8 cellular contexts compared by ENCODE assay signal in the genomic region with DNA sequence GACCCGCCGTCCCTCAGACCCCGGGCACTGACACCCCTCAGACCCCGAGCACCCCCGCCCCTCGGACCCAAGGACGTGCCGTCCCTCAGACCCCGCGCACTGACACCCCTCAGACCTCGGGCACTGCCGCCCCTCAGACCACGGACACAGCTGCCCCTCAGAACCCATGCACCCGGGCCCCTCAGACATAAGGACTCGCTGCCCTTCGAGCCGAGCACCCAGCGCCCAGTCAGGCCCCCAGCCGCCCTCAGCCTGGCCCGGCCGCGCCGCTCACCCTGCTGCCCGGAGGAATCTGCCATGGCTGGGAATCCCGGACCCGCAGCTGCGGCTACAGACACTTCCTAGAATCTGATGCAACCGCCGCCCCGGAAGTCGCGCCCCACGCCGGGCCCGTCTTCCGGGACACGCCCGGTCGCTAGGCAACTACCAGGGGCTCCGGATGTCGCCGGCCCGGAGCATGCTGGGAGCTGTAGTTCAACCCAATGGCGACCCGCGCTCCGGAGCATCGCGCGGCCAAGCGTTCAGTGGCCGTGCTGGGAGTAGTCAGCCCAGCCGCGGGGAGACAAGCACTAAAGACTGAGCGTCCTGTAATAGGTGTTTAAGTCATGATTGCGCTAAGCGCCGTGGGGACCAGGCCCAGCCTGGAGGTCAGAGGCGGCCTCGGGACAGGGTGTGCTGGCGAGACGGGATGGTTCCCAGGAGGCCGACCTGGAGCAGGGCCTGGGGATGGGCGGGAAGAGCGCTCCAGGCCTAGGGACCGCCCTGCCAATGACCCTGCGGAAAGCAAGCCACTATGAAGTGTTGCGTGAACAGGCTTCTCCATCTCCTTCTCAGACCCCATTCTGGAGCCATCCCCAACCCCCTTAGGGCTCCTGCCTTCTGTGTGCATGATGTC. TPM values are rescaled to one million over a fixed set of nuclear protein-coding genes. Genes with fewer than 3 reads are reported as not detected.
DNase-seq lines count a peak whose midpoint lies in the region; ATAC-seq and TF ChIP-seq lines count a peak whose summit lies in the region.

A gene (minus strand): TSS at position 355 of the 895 bp plus-strand sequence. CDS start 56 bp downstream, at position 299.

- DNase-seq in ELR (ENCODE audit: low read depth) (peak; percentile 95), H9 (peak; percentile 97), MG63 (peak; percentile 96), SIG-M5 treated with dmso at 0.1 percent for 504 hours (lab: John Stamatoyannopoulos, UW; ENCODE audit: unreplicated experiment) (peak; percentile 90), activated gamma-delta T cell treated with Interleukin-2 at 50 U/mL for 16 hours (peak; percentile 89), foreskin keratinocyte (peak; percentile 67 to 84)

- no peak within 1 kb of the TSS for H4K8ac ChIP-seq in H9 (replicated peaks; ENCODE audit: insufficient read length, low read depth, low read length)

- no peak within 1 kb of the TSS for H3K56ac ChIP-seq in H9 (ENCODE audit: insufficient read length, low read depth, low read length)

- H3K79me2 ChIP-seq in H9 (ENCODE audit: insufficient read depth, low read length): peaks cover 25% of the 10 kb centered on the region; the same call in 1 of the 2 replicates

- WGBS in H9 (ENCODE audit: extremely low coverage, insufficient read length, low lambda C conversion rate): no CpG with 5 or more reads among the region's 68 CpGs

- no peak within 1 kb of the TSS for H2BK12ac ChIP-seq in H9 (ENCODE audit: insufficient read length, low read depth, low read length)

- peak; percentile 94 for ATAC-seq in foreskin keratinocyte

- no peak within 1 kb of the TSS for H4K5ac ChIP-seq in H9 (ENCODE audit: insufficient read length, low read depth, low read length)

- peak within 1 kb of the TSS; percentile 92 for H3K4me2 ChIP-seq in H9 (ENCODE audit: insufficient read depth, insufficient read length, low read length)

- no peaks in the 10 kb centered on the region for H3K9me3 Mint-ChIP-seq in H9

- H2AFZ ChIP-seq in H9 (ENCODE audit: low read length): no peak within 1 kb of the TSS
- peak within 1 kb of the TSS; percentile 90 for H2AFZ ChIP-seq in neuron (ENCODE audit: low read depth, low read length)

- H3K4me3 Mint-ChIP-seq in H9: peak within 1 kb of the TSS; percentile 85 to 93

- no peak within 1 kb of the TSS for H3K4ac ChIP-seq in H9 (ENCODE audit: low read depth, low read length)

- H3K23me2 ChIP-seq in H9 (ENCODE audit: insufficient read length, low read depth, low read length, poor library complexity, severe bottlenecking): peaks cover 5% of the 10 kb centered on the region

- TF ChIP-seq CTCF in H9 (conservative IDR thresholded peaks at IDR 0.05) (no peak), foreskin keratinocyte (conservative IDR thresholded peaks at IDR 0.05) (no peak)

- H2BK20ac ChIP-seq in H9 (ENCODE audit: low read depth, low read length, poor library complexity, severe bottlenecking): no peak within 1 kb of the TSS

- peaks cover 14% of the 10 kb centered on the region for H3K36me3 ChIP-seq in MG63
- peaks cover 10% of the 10 kb centered on the region for H3K36me3 ChIP-seq in neuron (ENCODE audit: insufficient read depth, low read length)
- peaks cover 0 to 10% (median 10%) of the 10 kb centered on the region in 5 donors for H3K36me3 ChIP-seq in subcutaneous abdominal adipose tissue (ENCODE audit: control insufficient read depth in 5 of 5, insufficient read depth in 5 of 5, low read length in 5 of 5)

- no peak within 1 kb of the TSS for H3K23ac ChIP-seq in H9 (ENCODE audit: insufficient read length, low read depth, low read length)

- H3K4me3 ChIP-seq in MG63 (peak within 1 kb of the TSS; percentile 92), neuron (ENCODE audit: low read length) (peak within 1 kb of the TSS; percentile 85), subcutaneous abdominal adipose tissue (ENCODE audit: low read depth in 1 of 5, low read length in 5 of 5) (peak within 1 kb of the TSS; percentile 79 to 88 (median 87))

- H3K4me1 ChIP-seq in H9 (ENCODE audit: insufficient read depth, low read length): no peaks in the 10 kb centered on the region
- no peaks in the 10 kb centered on the region for H3K4me1 ChIP-seq in foreskin keratinocyte
- H3K4me1 ChIP-seq in neuron (ENCODE audit: insufficient read depth, low read length): peaks cover 13% of the 10 kb centered on the region
- peaks cover 14 to 54% (median 34%) of the 10 kb centered on the region in 5 donors for H3K4me1 ChIP-seq in subcutaneous abdominal adipose tissue (ENCODE audit: control insufficient read depth in 5 of 5, insufficient read depth in 5 of 5, low read length in 5 of 5)

- H3K27me3 ChIP-seq in H9 (ENCODE audit: insufficient read depth, low read length) (no peaks in the 10 kb centered on the region), MG63 (no peaks in the 10 kb centered on the region), foreskin keratinocyte (no peaks in the 10 kb centered on the region), neuron (ENCODE audit: insufficient read depth, low read length) (no peaks in the 10 kb centered on the region), subcutaneous abdominal adipose tissue (ENCODE audit: control insufficient read depth in 5 of 5, insufficient read depth in 4 of 5, low read length in 5 of 5) (no peaks in the 10 kb centered on the region)

- no peak within 1 kb of the TSS for H2BK5ac ChIP-seq in H9 (ENCODE audit: insufficient read length, low read length)

- H3K36me3 Mint-ChIP-seq in H9 (ENCODE audit: insufficient read depth in 1 of 3, low read depth in 3 of 3): peaks cover 7 to 25% (median 24%) of the 10 kb centered on the region in 3 experiments; a peak in 5 of 7 replicates

- no peak within 1 kb of the TSS for H2BK15ac ChIP-seq in H9 (ENCODE audit: low read depth, low read length)

- peak within 1 kb of the TSS; percentile 50 for H3K9ac ChIP-seq in H9 (ENCODE audit: extremely low read depth, insufficient read length, low read length)
- H3K9ac ChIP-seq in subcutaneous abdominal adipose tissue (ENCODE audit: low read length in 5 of 5): peak within 1 kb of the TSS; percentile 89 to 97 (median 93)

- H3K18ac ChIP-seq in H9 (ENCODE audit: insufficient read length, low read depth, low read length): peak within 1 kb of the TSS; percentile 31

- H3K14ac ChIP-seq in H9 (ENCODE audit: insufficient read depth, low read length): peak within 1 kb of the TSS; percentile 77

- H3K27ac ChIP-seq in H9 (ENCODE audit: insufficient read length, low read depth, low read length): no peak within 1 kb of the TSS
- H3K27ac ChIP-seq in foreskin keratinocyte: peak within 1 kb of the TSS; percentile 42
- peak within 1 kb of the TSS; percentile 92 for H3K27ac ChIP-seq in subcutaneous abdominal adipose tissue (ENCODE audit: low read depth, low read length)

- H3T11ph ChIP-seq in H9 (ENCODE audit: low read length): no peak within 1 kb of the TSS

- H3K27me3 Mint-ChIP-seq in H9 (ENCODE audit: low read depth): no peaks in the 10 kb centered on the region

- H2BK120ac ChIP-seq in H9 (ENCODE audit: low read depth, low read length, poor library complexity, severe bottlenecking): no peak within 1 kb of the TSS

- no peaks in the 10 kb centered on the region for H4K20me1 ChIP-seq in H9 (ENCODE audit: control insufficient read depth, insufficient read depth, insufficient read length)

- peaks cover 28 to 34% of the 10 kb centered on the region in 2 experiments for H3K4me1 Mint-ChIP-seq in H9

- H3K27ac Mint-ChIP-seq in H9: peak within 1 kb of the TSS; percentile 49 to 97 (median 82); a peak in 5 of 7 replicates

- H3K9me3 ChIP-seq in H9 (ENCODE audit: control insufficient read depth, low read depth, low read length) (no peaks in the 10 kb centered on the region), MG63 (no peaks in the 10 kb centered on the region), neuron (ENCODE audit: low read length) (no peaks in the 10 kb centered on the region), subcutaneous abdominal adipose tissue (ENCODE audit: control insufficient read depth in 5 of 5, low read length in 5 of 5) (no peaks in the 10 kb centered on the region)

- no peak within 1 kb of the TSS for H4K91ac ChIP-seq in H9 (ENCODE audit: insufficient read length, low read depth, low read length)

- H2AK5ac ChIP-seq in H9 (ENCODE audit: insufficient read length, low read length): no peak within 1 kb of the TSS

- peaks cover 11% of the 10 kb centered on the region for H3K79me1 ChIP-seq in H9 (ENCODE audit: insufficient read depth, low read depth, low read length, poor library complexity, severe bottlenecking)

RNA-seq across cellular contexts. Expression of the gene that starts here (rescaled TPM):
- total RNA-seq in H9 (2021) (82.5 and 92.3 TPM in 2 replicates), foreskin keratinocyte (69.1 and 80.4 TPM in 2 replicates)
- total RNA-seq in MG63 (2014; rRNA removed; shearing (Covaris generic); ENCODE audit: low replicate concordance): 48.5 and 57.2 TPM in 2 replicates
- polyA plus RNA-seq in foreskin keratinocyte: 52.1 and 67.0 TPM in 2 replicates
